ENCODE assay signal across 11 cellular contexts in genomic region chr7:98930921-98931320, GRCh38. TPM values are rescaled to one million over a fixed set of nuclear protein-coding genes. Genes with fewer than 3 reads are reported as not detected.
DNase-seq lines count a peak whose midpoint lies in the region; ATAC-seq and TF ChIP-seq lines count a peak whose summit lies in the region.
"Had no signal": no experiment of that assay in that cellular context is flagged by ENCODE, and none has a peak within 500 bp of the region (broad histone marks: within the 10 kb centered on the region; RNA-seq: fewer than 3 reads in every experiment).

No MANE protein-coding gene starts in this region.

- H3K27ac ChIP-seq in prostate gland = no peak overlapping the region

- DNase-seq in GM10248 (ENCODE audit: extremely low spot score) (peak; percentile 38), M059J (ENCODE audit: low read depth) (peak; percentile 3), dermis microvascular lymphatic vessel endothelial cell (ENCODE audit: low read depth in 2 of 2) (peak; percentile 16 to 57), retina (no peak), prostate gland (ENCODE audit: low spot score) (no peak), NCI-H774 (lab: John Stamatoyannopoulos, UW) (no peak)
- DNase-seq: DMS 273 treated with DMSO at 0.1 percent for 48 hours, GOT3, head of caudate nucleus had no signal

- TF ChIP-seq CTCF in GM10248 (IDR thresholded peaks at IDR 0.05; ENCODE audit: control extremely low read depth, extremely low read depth, low read depth, missing control alignments) (no peak), prostate gland (IDR thresholded peaks at IDR 0.05) (no peak)

- no peaks in the 10 kb centered on the region for H3K27me3 ChIP-seq in prostate gland (replicated peaks; ENCODE audit: insufficient read depth)

- H3K36me3 ChIP-seq in prostate gland = peaks cover 5 to 7% of the 10 kb centered on the region in 2 donors

- no peak for TF ChIP-seq POLR2A in prostate gland (IDR thresholded peaks at IDR 0.05)

- POLR2A ChIA-PET in GM10248 (lab: Yijun Ruan, JAX) = no interaction called here

- CTCF ChIA-PET in GM10248 (lab: Yijun Ruan, JAX) = interaction anchor here (0.8 to 1.3 kb wide), 3 partner anchors 8 to 53 kb away, joined by 3 to 4 read pairs (median 4); partner anchors contain the start of gene TRRAP

- WGBS in prostate gland = 80% methylated on average over 3 of the region's 3 CpGs

- ATAC-seq in GM21367 (IDR thresholded peaks at IDR 0.05; ENCODE audit: unreplicated experiment) = peak; percentile 67
- no peak for ATAC-seq in GM19328 (IDR thresholded peaks at IDR 0.05; ENCODE audit: unreplicated experiment)

- no peaks in the 10 kb centered on the region for H3K4me1 ChIP-seq in prostate gland (replicated peaks)

- no peaks in the 10 kb centered on the region for H3K9me3 ChIP-seq in prostate gland

- intact Hi-C loops in prostate gland (cut with DNase I) = no loop called here

- no peak overlapping the region for H3K4me3 ChIP-seq in prostate gland

RNA-seq across cellular contexts. Expression of gene TRRAP, which starts 52.6 kb away (rescaled TPM):
- total RNA-seq in M059J (2014; rRNA removed; shearing (Covaris generic)) = 8.9 and 25.4 TPM in 2 replicates
- total RNA-seq in dermis microvascular lymphatic vessel endothelial cell (11.9 and 20.2 TPM in 2 replicates), prostate gland (10 to 100 TPM; 38.3 to 87.4 TPM)

Comparison
In these comparisons a context has a peak if more than half of its experiments do, and no peak if none do; other contexts are left out.
1. DNase-seq: peak in GM10248 (single experiment), M059J (single experiment) and dermis microvascular lymphatic vessel endothelial cell (2 of 2); none in retina (single experiment), prostate gland (single experiment) and NCI-H774 (single experiment).